Comparison of ENCODE assay signal across 8 cellular contexts in genomic region chr9:5493597-5494511, GRCh38. TPM values are rescaled to one million over a fixed set of nuclear protein-coding genes. Genes with fewer than 3 reads are reported as not detected.
DNase-seq lines count a peak whose midpoint lies in the region; ATAC-seq, FAIRE-seq and TF ChIP-seq lines count a peak whose summit lies in the region.

No MANE protein-coding gene starts in this region.

- peak overlapping the region; percentile 2 for H3K4me2 ChIP-seq in Loucy (ENCODE audit: low read depth, low read length, poor library complexity, severe bottlenecking)

- no peaks in the 10 kb centered on the region for H3K27me3 ChIP-seq in Loucy (ENCODE audit: insufficient read depth, low read length, poor library complexity, severe bottlenecking)
- H3K27me3 ChIP-seq in sigmoid colon, result no peaks in the 10 kb centered on the region

- no peaks in the 10 kb centered on the region for H3K9me2 ChIP-seq in Loucy (replicated peaks; ENCODE audit: low read depth, low read length)

- no peak overlapping the region for H3K27ac ChIP-seq in kidney (ENCODE audit: low read depth in 2 of 2, low read length in 2 of 2)
- H3K27ac ChIP-seq in sigmoid colon, result peak overlapping the region in 1 of 4 donors; percentile 25

- H2AFZ ChIP-seq in Loucy (ENCODE audit: low read length), result no peak overlapping the region

- H3K9ac ChIP-seq in Loucy (ENCODE audit: low read depth, low read length, poor library complexity, severe bottlenecking) (no peak overlapping the region), kidney (ENCODE audit: low read length in 2 of 2) (no peak overlapping the region)

- no peak for TF ChIP-seq POLR2A in sigmoid colon (IDR thresholded peaks at IDR 0.05)

- no peaks in the 10 kb centered on the region for H3K9me3 ChIP-seq in Loucy (ENCODE audit: insufficient read depth, low read depth, low read length)
- H3K9me3 ChIP-seq in kidney (ENCODE audit: control insufficient read depth in 1 of 2, low read length in 2 of 2), result no peaks in the 10 kb centered on the region
- no peaks in the 10 kb centered on the region for H3K9me3 ChIP-seq in sigmoid colon

- H3K36me3 ChIP-seq in Loucy (ENCODE audit: insufficient read depth, low read length) (no peaks in the 10 kb centered on the region), kidney (ENCODE audit: control insufficient read depth in 1 of 2, insufficient read depth in 2 of 2, low read length in 2 of 2) (no peaks in the 10 kb centered on the region), sigmoid colon (no peaks in the 10 kb centered on the region)

- intact Hi-C loops in kidney (cut with DNase I) (no loop called here), sigmoid colon (cut with DNase I) (no loop called here)

- H3K4me3 ChIP-seq in Loucy (ENCODE audit: low read length, poor library complexity, severe bottlenecking), result no peak overlapping the region
- no peak overlapping the region for H3K4me3 ChIP-seq in kidney (ENCODE audit: low read length in 2 of 2)
- H3K4me3 ChIP-seq in sigmoid colon, result no peak overlapping the region

- H3K79me2 ChIP-seq in Loucy (ENCODE audit: insufficient read depth, low read length), result no peaks in the 10 kb centered on the region

- WGBS in sigmoid colon, 2 donors, result 67 to 79% methylated on average over 9 of the region's 9 CpGs

- DNase-seq in H4 (ENCODE audit: low spot score), result peak; percentile 19
- peak; percentile 75 for DNase-seq in astrocyte of the hippocampus (ENCODE audit: low read depth, low spot score)
- DNase-seq in mucosa of gallbladder (ENCODE audit: low spot score), result peak; percentile 40
- DNase-seq in NCI-H146 treated with DMSO at 0.1 percent for 48 hours (lab: John Stamatoyannopoulos, UW; ENCODE audit: unreplicated experiment), result no peak
- no peak for DNase-seq in kidney
- no peak for DNase-seq in sigmoid colon

- TF ChIP-seq CTCF in Loucy (conservative IDR thresholded peaks at IDR 0.05; ENCODE audit: low read length) (no peak), kidney (IDR thresholded peaks at IDR 0.05; ENCODE audit: borderline replicate concordance, extremely low read depth, insufficient read depth) (no peak), sigmoid colon (IDR thresholded peaks at IDR 0.05) (no peak)

- TF ChIP-seq EP300 in sigmoid colon (IDR thresholded peaks at IDR 0.05), result no peak

- FAIRE-seq in kidney (lab: Jason Lieb, UNC), result no peak

- ATAC-seq in GM18517 (IDR thresholded peaks at IDR 0.05; ENCODE audit: unreplicated experiment), result peak; percentile 86

- peaks cover 31% of the 10 kb centered on the region for H3K4me1 ChIP-seq in Loucy (ENCODE audit: insufficient read depth, low read length, poor library complexity, severe bottlenecking)
- no peaks in the 10 kb centered on the region for H3K4me1 ChIP-seq in kidney (ENCODE audit: control insufficient read depth in 1 of 2, insufficient read depth in 1 of 2, low read depth in 1 of 2, low read length in 2 of 2)
- no peaks in the 10 kb centered on the region for H3K4me1 ChIP-seq in sigmoid colon

- H3F3A ChIP-seq in Loucy (ENCODE audit: low read depth), result no peaks in the 10 kb centered on the region

- H4K20me1 ChIP-seq in Loucy (ENCODE audit: insufficient read depth, low read length, poor library complexity, severe bottlenecking), result no peaks in the 10 kb centered on the region

RNA-seq across cellular contexts. Expression of gene PDCD1LG2, which starts 16.5 kb away (rescaled TPM):
- 1.9 TPM in 1 of 2 replicates, not detected in the other for total RNA-seq in H4 (2014; rRNA removed; shearing (Covaris generic))
- total RNA-seq in mucosa of gallbladder (0.95 TPM), kidney (2.4 TPM), sigmoid colon (1 to 10 TPM; 1.1 to 2.8 (median 1.9) TPM)
- polyA plus RNA-seq in kidney (ENCODE audit: insufficient read depth, low read depth, low replicate concordance) (1.5 TPM), sigmoid colon (1 to 10 TPM in 2 of 3 donors, under 1 TPM in 1; 0.60 to 1.2 (median 1.2) TPM)

RNA-seq across cellular contexts. Expression of gene CD274, which starts 43.5 kb away (rescaled TPM):
- total RNA-seq in H4 (2014; rRNA removed; shearing (Covaris generic)), result 0.95 and 1.1 TPM in 2 replicates
- total RNA-seq in mucosa of gallbladder (2.3 TPM), kidney (5.0 TPM), sigmoid colon (1 to 10 TPM in 3 of 4 donors, under 1 TPM in 1; 0.68 to 8.9 (median 1.3) TPM)
- polyA plus RNA-seq in kidney (ENCODE audit: insufficient read depth, low read depth, low replicate concordance) (2.0 TPM), sigmoid colon (1 to 10 TPM; 1.4 to 4.3 (median 4.2) TPM)

RNA-seq across cellular contexts. Expression of gene PLGRKT, which starts 56.1 kb away (rescaled TPM):
- total RNA-seq in H4 (2014; rRNA removed; shearing (Covaris generic)), result 19.5 and 19.7 TPM in 2 replicates
- 21.3 TPM for total RNA-seq in mucosa of gallbladder
- 35.2 TPM for total RNA-seq in kidney
- 50.9 TPM for polyA plus RNA-seq in kidney (ENCODE audit: insufficient read depth, low read depth, low replicate concordance)
- total RNA-seq in sigmoid colon, result 10 to 100 TPM; 14.1 to 25.0 (median 19.7) TPM
- polyA plus RNA-seq in sigmoid colon, result 10 to 100 TPM; 47.6 to 94.6 (median 81.7) TPM

Comparison
In these comparisons a context has a peak if more than half of its experiments do, and no peak if none do; other contexts are left out.
1. DNase-seq: peak in H4 (single experiment), astrocyte of the hippocampus (single experiment) and mucosa of gallbladder (single experiment); none in NCI-H146 treated with DMSO at 0.1 percent for 48 hours (single experiment), kidney (single experiment) and sigmoid colon (single experiment).